Comparison of ENCODE assay signal across 25 cellular contexts in the genomic region with DNA sequence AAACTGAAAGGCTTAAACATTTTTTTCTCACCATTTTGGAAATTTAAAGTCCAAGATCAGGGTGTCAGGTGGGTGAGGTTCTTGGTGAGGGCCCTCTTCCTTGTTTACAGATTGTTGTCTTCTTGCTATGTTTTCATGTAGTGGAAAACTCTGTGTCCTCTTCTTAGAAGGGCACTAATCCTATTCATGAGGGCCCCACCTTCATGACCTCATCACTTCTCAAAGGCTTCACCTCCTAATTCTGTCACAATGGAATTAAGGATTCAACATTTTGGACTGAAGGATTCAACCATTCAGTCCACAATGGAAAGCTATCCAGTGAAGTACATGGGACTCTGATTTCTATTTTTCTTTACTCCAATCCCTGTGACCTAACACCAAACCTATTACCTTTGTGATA. TPM values are rescaled to one million over a fixed set of nuclear protein-coding genes. Genes with fewer than 3 reads are reported as not detected.
"Had no signal": no experiment of that assay in that cellular context is flagged by ENCODE, and none has a peak within 500 bp of the region (broad histone marks: within the 10 kb centered on the region; RNA-seq: fewer than 3 reads in every experiment).

No MANE protein-coding gene starts in this region.

- H3K4me1 Mint-ChIP-seq: immature natural killer cell, natural killer cell had no signal

- H3K4me3 Mint-ChIP-seq: effector memory CD8-positive, alpha-beta T cell; immature natural killer cell; natural killer cell; stimulated activated naive B cell treated with anti-CD40 and anti-IgM and Interleukin-4, amounts not matched to agents 10 μg/mL and 1 μg/mL and 100 μg/mL, for 72 hours; stimulated activated naive CD8-positive, alpha-beta T cell treated with anti-CD3 and anti-CD28 coated beads, Interleukin-15, Interleukin-2, amounts not matched to agents 100 ng/mL and 50 ng/mL, for 24 hours had no signal

- H3K36me3 ChIP-seq: lower lobe of right lung, ovary, spleen, transverse colon had no signal

- DNase-seq: effector memory CD8-positive, alpha-beta T cell; erythroblast; esophagus squamous epithelium; foreskin melanocyte; glutamatergic neuron; hypothalamus; immature natural killer cell; islet precursor cell; kidney glomerular epithelial cell; left ventricle myocardium superior; lower lobe of right lung; natural killer cell; occipital lobe; ovary; posterior cingulate gyrus; psoas muscle; right cardiac atrium; spleen; stimulated activated CD4-positive, alpha-beta T cell treated with anti-CD3 and anti-CD28 coated beads, Interleukin-4, amount 100 ng/mL, for 4 hours; stimulated activated naive B cell treated with anti-CD40 and anti-IgM and Interleukin-4, amounts not matched to agents 10 μg/mL and 1 μg/mL and 100 μg/mL, for 72 hours; transverse colon had no signal

- ATAC-seq: effector memory CD8-positive, alpha-beta T cell; left ventricle myocardium superior; natural killer cell; psoas muscle; stimulated activated naive B cell treated with anti-CD40 and anti-IgM and Interleukin-4, amounts not matched to agents 10 μg/mL and 1 μg/mL and 100 μg/mL, for 72 hours had no signal

- H3K4me3 ChIP-seq: coronary artery, esophagus squamous epithelium, lower lobe of right lung, ovary, psoas muscle, skin epidermis, spleen, transverse colon had no signal

- H3K27me3 Mint-ChIP-seq: effector memory CD8-positive, alpha-beta T cell; stimulated activated naive B cell treated with anti-CD40 and anti-IgM and Interleukin-4, amounts not matched to agents 10 μg/mL and 1 μg/mL and 100 μg/mL, for 72 hours; stimulated activated naive CD8-positive, alpha-beta T cell treated with anti-CD3 and anti-CD28 coated beads, Interleukin-15, Interleukin-2, amounts not matched to agents 100 ng/mL and 50 ng/mL, for 24 hours had no signal

- H3K27ac ChIP-seq: coronary artery, esophagus squamous epithelium, lower lobe of right lung, ovary, psoas muscle, skin epidermis, transverse colon had no signal

- H3K27me3 ChIP-seq: esophagus squamous epithelium, ovary, spleen, transverse colon had no signal

- H3K4me1 ChIP-seq: esophagus squamous epithelium, psoas muscle, transverse colon had no signal

- H3K36me3 Mint-ChIP-seq: natural killer cell had no signal

- H3K9me3 ChIP-seq: lower lobe of right lung, ovary, psoas muscle, transverse colon had no signal

- H3K27ac Mint-ChIP-seq: effector memory CD8-positive, alpha-beta T cell; immature natural killer cell; natural killer cell; stimulated activated naive B cell treated with anti-CD40 and anti-IgM and Interleukin-4, amounts not matched to agents 10 μg/mL and 1 μg/mL and 100 μg/mL, for 72 hours; stimulated activated naive CD8-positive, alpha-beta T cell treated with anti-CD3 and anti-CD28 coated beads, Interleukin-15, Interleukin-2, amounts not matched to agents 100 ng/mL and 50 ng/mL, for 24 hours had no signal

RNA-seq across cellular contexts. Expression of a gene that starts 27.3 kb away (rescaled TPM):
- total RNA-seq: dermis microvascular lymphatic vessel endothelial cell had no signal
